20 cellular contexts compared by ENCODE assay signal in genomic region chr20:42276718-42277117, GRCh38.
"Had no signal": no experiment of that assay in that cellular context is flagged by ENCODE, and none has a peak within 500 bp of the region (broad histone marks: within the 10 kb centered on the region; RNA-seq: fewer than 3 reads in every experiment).

No MANE protein-coding gene starts in this region.

- H3K4me3 ChIP-seq: esophagus squamous epithelium, heart right ventricle, right lobe of liver, tibial artery, upper lobe of right lung had no signal

- H3K36me3 ChIP-seq: esophagus squamous epithelium, heart right ventricle, right lobe of liver, tibial artery, upper lobe of right lung, WERI-Rb-1 had no signal

- H3K4me1 ChIP-seq: esophagus squamous epithelium, heart right ventricle, right lobe of liver, tibial artery, upper lobe of right lung had no signal

- H3K27me3 ChIP-seq: right lobe of liver, tibial artery, upper lobe of right lung had no signal

- H3K9me3 ChIP-seq: esophagus squamous epithelium, heart right ventricle, right lobe of liver, tibial artery, upper lobe of right lung had no signal

- DNase-seq: activated CD4-positive, alpha-beta memory T cell treated with anti-CD3 and anti-CD28 coated beads for 36 hours; activated CD4-positive, alpha-beta T cell treated with anti-CD3 and anti-CD28 coated beads, Interleukin-2, amount 10 ng/mL, durations not matched to agents 24 days and 14 days; activated CD8-positive, alpha-beta memory T cell treated with anti-CD3 and anti-CD28 coated beads, Interleukin-2, amount 50 U/mL, for 4 hours; activated gamma-delta T cell; activated naive CD4-positive, alpha-beta T cell treated with anti-CD3 and anti-CD28 coated beads, Interleukin-2, amount 50 U/mL, for 16 hours; activated T-cell treated with anti-CD3 and anti-CD28 coated beads, Interleukin-2, amount 50 U/mL, for 24 hours; amniotic stem cell; esophagus squamous epithelium; foreskin melanocyte; heart right ventricle; naive thymus-derived CD4-positive, alpha-beta T cell; right lobe of liver; stimulated activated CD4-positive, alpha-beta T cell treated with anti-CD3 and anti-CD28 coated beads, Interleukin-12 subunit alpha, Interleukin-12 subunit beta, amount 100 ng/mL, for 4 hours; stimulated activated CD4-positive, alpha-beta T cell treated with anti-CD3 and anti-CD28 coated beads, Interleukin-4, amount 100 ng/mL, for 1 hour; T-helper 17 cell; T1000; tibial artery; upper lobe of right lung; WERI-Rb-1 had no signal

- H3K27ac ChIP-seq: esophagus squamous epithelium, heart right ventricle, right lobe of liver, tibial artery, upper lobe of right lung, WERI-Rb-1 had no signal

- ATAC-seq: activated CD4-positive, CD25-positive, alpha-beta regulatory T cell treated with anti-CD3 and anti-CD28 coated beads, Interleukin-2, amount 50 U/mL, for 24 hours; heart right ventricle; naive thymus-derived CD4-positive, alpha-beta T cell; right lobe of liver; T-helper 17 cell; upper lobe of right lung had no signal
